In the genomic region with DNA sequence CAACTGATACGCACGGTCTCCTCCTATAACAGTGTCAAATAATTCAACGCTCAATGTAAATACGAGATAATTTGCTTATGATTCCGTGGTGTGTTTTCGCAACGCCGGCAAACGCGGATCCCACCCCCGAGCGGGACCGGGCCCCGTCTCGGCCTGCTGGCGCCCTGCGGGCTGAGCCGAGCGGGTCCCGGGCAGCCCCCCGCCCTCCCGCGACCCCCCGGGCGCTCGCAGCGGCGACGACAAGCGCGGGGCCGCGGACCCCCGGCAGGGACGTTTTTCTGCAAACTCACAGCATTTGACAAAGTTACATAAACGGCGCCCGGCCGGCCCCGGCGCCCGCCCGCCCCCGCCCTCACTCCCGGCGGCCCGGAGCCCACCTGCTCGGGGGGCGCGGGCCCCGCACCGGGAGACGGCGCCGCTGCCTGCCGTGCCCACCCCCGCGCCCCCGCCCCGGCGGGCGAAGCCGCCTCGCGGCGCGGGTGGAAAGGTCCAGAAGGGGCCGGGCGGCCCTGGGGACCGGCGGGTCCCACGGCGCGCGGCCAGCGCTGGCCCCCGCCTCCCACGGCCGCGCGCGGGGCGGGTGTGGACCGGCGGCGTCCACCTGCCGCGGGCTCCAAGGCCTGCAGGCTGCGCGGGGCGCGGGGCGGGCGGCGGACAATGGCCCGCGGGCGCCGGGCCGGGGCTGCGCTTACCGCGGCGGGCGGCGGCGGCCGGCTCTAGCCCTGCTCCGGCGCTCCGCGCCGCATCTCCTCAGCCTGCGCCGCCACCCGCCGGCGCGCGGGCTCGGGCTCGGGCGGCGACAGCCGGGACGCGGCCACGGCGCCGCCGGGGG, we compare ENCODE assay signal across 8 cellular contexts. TPM values are rescaled to one million over a fixed set of nuclear protein-coding genes. Genes with fewer than 3 reads are reported as not detected.
DNase-seq lines count a peak whose midpoint lies in the region; ATAC-seq and TF ChIP-seq lines count a peak whose summit lies in the region.

No MANE protein-coding gene starts in this region.

- peak; percentile 4 for ATAC-seq in GM19452 (IDR thresholded peaks at IDR 0.05; ENCODE audit: unreplicated experiment)
- ATAC-seq in natural killer cell treated with Interleukin-12 subunit alpha and Interleukin-12 subunit beta and Interleukin-15 and Interleukin-18, amount 100 ng/mL, for 72 hours: peak in 1 of 2 donors; percentile 0

- H3K4me1 ChIP-seq in BE2C: peaks cover 3% of the 10 kb centered on the region; the same call in 1 of the 2 replicates
- H3K4me1 ChIP-seq in effector memory CD4-positive, alpha-beta T cell (ENCODE audit: control insufficient read depth, insufficient read depth, low read length, poor library complexity, severe bottlenecking): peaks cover 9% of the 10 kb centered on the region

- no peaks in the 10 kb centered on the region for H3K27me3 ChIP-seq in BE2C
- H3K27me3 ChIP-seq in effector memory CD4-positive, alpha-beta T cell (replicated peaks; ENCODE audit: control insufficient read depth, insufficient read depth, low read length, poor library complexity, severe bottlenecking): no peaks in the 10 kb centered on the region

- peak overlapping the region; percentile 95 for H3K4me3 Mint-ChIP-seq in natural killer cell treated with Interleukin-12 subunit alpha and Interleukin-12 subunit beta and Interleukin-15 and Interleukin-18, amount 100 ng/mL, for 72 hours

- peak overlapping the region; percentile 78 to 94 for H3K27ac Mint-ChIP-seq in natural killer cell treated with Interleukin-12 subunit alpha and Interleukin-12 subunit beta and Interleukin-15 and Interleukin-18, amount 100 ng/mL, for 72 hours

- TF ChIP-seq CTCF in BE2C (IDR thresholded peaks at IDR 0.05; ENCODE audit: low read depth, low read length): no peak

- no peaks in the 10 kb centered on the region; the same call in 1 of the 2 replicates for H3K9me3 ChIP-seq in BE2C
- H3K9me3 ChIP-seq in effector memory CD4-positive, alpha-beta T cell (ENCODE audit: control insufficient read depth, low read length): no peaks in the 10 kb centered on the region

- 0 out of 2 replicates have a peak, but pooled peaks cover 4% of the 10 kb centered on the region for H3K36me3 ChIP-seq in BE2C
- no peaks in the 10 kb centered on the region for H3K36me3 ChIP-seq in effector memory CD4-positive, alpha-beta T cell (ENCODE audit: control insufficient read depth, insufficient read depth, low read length)

- H3K27me3 Mint-ChIP-seq in natural killer cell treated with Interleukin-12 subunit alpha and Interleukin-12 subunit beta and Interleukin-15 and Interleukin-18, amount 100 ng/mL, for 72 hours: no peaks in the 10 kb centered on the region

- DNase-seq in BE2C (no peak), RKO (ENCODE audit: low spot score) (peak; percentile 1), NCI-H446 treated with DMSO at 0.1 percent for 48 hours (lab: John Stamatoyannopoulos, UW) (no peak), DMS114 treated with DMSO at 0.1 percent for 48 hours (lab: John Stamatoyannopoulos, UW; ENCODE audit: unreplicated experiment) (no peak), NOMO-1 (lab: John Stamatoyannopoulos, UW; ENCODE audit: unreplicated experiment in 2 of 2) (no peak)
- no peak for DNase-seq in effector memory CD4-positive, alpha-beta T cell
- no peak for DNase-seq in natural killer cell treated with Interleukin-12 subunit alpha and Interleukin-12 subunit beta and Interleukin-15 and Interleukin-18, amount 100 ng/mL, for 72 hours (ENCODE audit: low spot score)

- H3K27ac ChIP-seq in effector memory CD4-positive, alpha-beta T cell (ENCODE audit: insufficient read depth, low read length, poor library complexity, severe bottlenecking): peak overlapping the region; percentile 46

- peaks cover 21 to 26% of the 10 kb centered on the region in 2 donors for H3K4me1 Mint-ChIP-seq in natural killer cell treated with Interleukin-12 subunit alpha and Interleukin-12 subunit beta and Interleukin-15 and Interleukin-18, amount 100 ng/mL, for 72 hours (ENCODE audit: low read depth in 2 of 2)

- no peaks in the 10 kb centered on the region for H3K36me3 Mint-ChIP-seq in natural killer cell treated with Interleukin-12 subunit alpha and Interleukin-12 subunit beta and Interleukin-15 and Interleukin-18, amount 100 ng/mL, for 72 hours

- no peaks in the 10 kb centered on the region for H3K9me3 Mint-ChIP-seq in natural killer cell treated with Interleukin-12 subunit alpha and Interleukin-12 subunit beta and Interleukin-15 and Interleukin-18, amount 100 ng/mL, for 72 hours

- peak overlapping the region; percentile 79 for H3K4me3 ChIP-seq in BE2C (ENCODE audit: low read depth, low read length)
- H3K4me3 ChIP-seq in effector memory CD4-positive, alpha-beta T cell (ENCODE audit: insufficient read depth, low read depth, low read length, poor library complexity, severe bottlenecking): peak overlapping the region; percentile 47

RNA-seq across cellular contexts. Expression of gene HDAC4, which starts 0.6 kb away (rescaled TPM):
- 9.3 TPM for polyA plus RNA-seq in BE2C (2012; ENCODE audit: insufficient read depth, insufficient read length, low read depth)
- total RNA-seq in natural killer cell treated with Interleukin-12 subunit alpha and Interleukin-12 subunit beta and Interleukin-15 and Interleukin-18, amount 100 ng/mL, for 72 hours: 10 to 100 TPM; 22.3 to 48.6 TPM
